In the genomic region with DNA sequence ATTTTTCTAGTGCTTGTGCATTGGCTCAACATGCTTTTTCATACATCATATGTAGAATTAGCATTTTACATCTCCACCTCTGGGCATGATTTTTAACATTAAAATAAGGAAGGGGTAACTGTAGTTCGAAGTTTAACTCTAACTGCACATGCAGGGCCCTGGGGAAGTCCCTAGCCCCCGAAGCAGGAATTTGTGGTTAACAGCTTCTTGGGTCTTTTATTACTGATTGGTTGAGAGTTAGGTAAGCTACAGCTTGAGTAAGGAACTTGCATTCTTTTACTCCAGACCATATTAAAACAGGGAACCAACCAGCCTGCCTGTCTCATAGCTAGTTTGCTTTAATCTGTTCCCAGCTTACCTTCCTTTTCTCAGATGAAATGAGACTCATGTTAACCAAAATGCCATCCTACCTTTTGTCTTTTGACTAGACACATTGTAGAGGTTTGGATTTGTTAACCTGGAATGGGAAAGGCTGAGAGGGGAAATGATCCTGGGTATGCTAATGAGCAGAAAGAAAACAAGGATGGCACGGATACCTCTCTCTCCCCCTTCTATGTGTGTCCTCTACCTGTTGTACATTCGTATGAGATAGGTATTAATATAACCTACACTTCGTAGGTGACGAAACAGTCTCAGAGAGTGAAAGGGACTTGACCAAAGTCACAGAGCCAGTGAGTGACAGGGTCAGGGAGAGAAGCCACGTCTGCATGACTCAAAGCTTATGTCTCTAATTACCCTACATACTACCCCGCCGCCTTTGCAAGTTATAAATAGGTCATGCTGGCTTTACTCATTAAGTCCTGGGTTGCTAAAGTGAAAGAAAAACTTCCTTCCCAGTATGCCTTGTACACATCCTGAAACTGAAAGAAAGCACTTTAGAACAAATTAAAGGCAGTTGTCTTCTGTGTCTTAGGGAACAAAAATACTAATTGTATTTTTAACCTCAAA, we compare ENCODE assay signal across 9 cellular contexts.
A peak's percentile ranks its signal among the peaks of the same experiment; 100 is the strongest.
DNase-seq lines count a peak whose midpoint lies in the region; ATAC-seq and TF ChIP-seq lines count a peak whose summit lies in the region.
"Had no signal": no experiment of that assay in that cellular context is flagged by ENCODE, and none has a peak within 500 bp of the region (broad histone marks: within the 10 kb centered on the region; RNA-seq: fewer than 3 reads in every experiment).

No MANE protein-coding gene starts in this region.

- peak overlapping the region; percentile 91 for H2AFZ ChIP-seq in OCI-LY1 (ENCODE audit: low read length)

- intact Hi-C loops in A673 (cut with micrococcal nuclease; ENCODE audit: unreplicated experiment), result no loop called here

- H3K4me1 ChIP-seq in OCI-LY1 (ENCODE audit: insufficient read depth, low read length, severe bottlenecking), result peaks cover 28% of the 10 kb centered on the region
- no peaks in the 10 kb centered on the region for H3K4me1 ChIP-seq in A673 (ENCODE audit: insufficient read depth, low read length, poor library complexity, severe bottlenecking)

- peak; percentile 15 to 55 for DNase-seq in activated naive CD4-positive, alpha-beta T cell treated with anti-CD3 and anti-CD28 coated beads, Interleukin-2, amount 50 U/mL, for 72 hours (ENCODE audit: low spot score in 2 of 2)
- peak; percentile 27 to 55 for DNase-seq in stimulated activated CD4-positive, alpha-beta T cell treated with anti-CD3 and anti-CD28 coated beads, Interleukin-2, amount 100 ng/mL, for 24 hours
- no peak for DNase-seq in SHP77 (lab: John Stamatoyannopoulos, UW)
- DNase-seq in SHP77 treated with DMSO at 0.1 percent for 48 hours (lab: John Stamatoyannopoulos, UW), result no peak
- DNase-seq in A673 (ENCODE audit: low spot score), result no peak

- no peaks in the 10 kb centered on the region for H3K36me3 Mint-ChIP-seq in activated naive CD4-positive, alpha-beta T cell treated with anti-CD3 and anti-CD28 coated beads, Interleukin-2, amount 50 U/mL, for 72 hours

- no peaks in the 10 kb centered on the region for H3F3A ChIP-seq in OCI-LY1 (ENCODE audit: insufficient read depth, low read length)

- ATAC-seq in GM18511 (IDR thresholded peaks at IDR 0.05; ENCODE audit: unreplicated experiment) (peak; percentile 91), HG02840 (IDR thresholded peaks at IDR 0.05; ENCODE audit: low FRiP score, unreplicated experiment) (peak; percentile 93)
- peak; percentile 98 to 99 for ATAC-seq in activated naive CD4-positive, alpha-beta T cell treated with anti-CD3 and anti-CD28 coated beads, Interleukin-2, amount 50 U/mL, for 72 hours
- ATAC-seq: K562 had no signal

- H3K27ac Mint-ChIP-seq in activated naive CD4-positive, alpha-beta T cell treated with anti-CD3 and anti-CD28 coated beads, Interleukin-2, amount 50 U/mL, for 72 hours, result peak overlapping the region; percentile 80 to 85

- no peaks in the 10 kb centered on the region for H3K79me2 ChIP-seq in OCI-LY1 (ENCODE audit: insufficient read depth, low read length)

- H4K20me1 ChIP-seq in OCI-LY1 (ENCODE audit: insufficient read depth, low read length), result no peaks in the 10 kb centered on the region

- peak overlapping the region; percentile 51 for H3K4me3 ChIP-seq in OCI-LY1 (ENCODE audit: low read depth, low read length, poor library complexity, severe bottlenecking)
- no peak overlapping the region for H3K4me3 ChIP-seq in A673 (ENCODE audit: low read depth, low read length, poor library complexity, severe bottlenecking)
- H3K4me3 ChIP-seq: K562 had no signal

- H3K9me3 ChIP-seq in OCI-LY1 (ENCODE audit: low read length) (no peaks in the 10 kb centered on the region), A673 (ENCODE audit: low read depth, low read length, poor library complexity, severe bottlenecking) (peaks cover 3% of the 10 kb centered on the region)

- CTCF ChIA-PET in A673 (lab: Charles Lee), result no interaction called here

- H3K4me2 ChIP-seq in OCI-LY1 (ENCODE audit: low read length), result peak overlapping the region; percentile 85

- H3K27ac ChIP-seq in OCI-LY1 (ENCODE audit: low read depth, low read length, poor library complexity, severe bottlenecking) (peak overlapping the region; percentile 96), A673 (ENCODE audit: low read depth, low read length, poor library complexity, severe bottlenecking) (no peak overlapping the region)

- H3K9me3 Mint-ChIP-seq in activated naive CD4-positive, alpha-beta T cell treated with anti-CD3 and anti-CD28 coated beads, Interleukin-2, amount 50 U/mL, for 72 hours, result no peaks in the 10 kb centered on the region

- no peaks in the 10 kb centered on the region for H3K27me3 ChIP-seq in OCI-LY1 (ENCODE audit: insufficient read depth, low read length)
- no peaks in the 10 kb centered on the region for H3K27me3 ChIP-seq in A673 (replicated peaks; ENCODE audit: insufficient read depth, low read depth, low read length, poor library complexity)

- BruUV-seq in A673 (replicated peaks; lab: Mats Ljungman, UMichigan), result no TSS peak

- TF ChIP-seq CTCF in OCI-LY1 (IDR thresholded peaks at IDR 0.05; ENCODE audit: low read length) (no peak), A673 (conservative IDR thresholded peaks at IDR 0.05; ENCODE audit: low read depth, low read length) (no peak)

- POLR2A ChIA-PET in A673 (lab: Charles Lee; ENCODE audit: low non-redundant PET), result no interaction called here

- H3K36me3 ChIP-seq in OCI-LY1 (ENCODE audit: insufficient read depth, low read length), result no peaks in the 10 kb centered on the region
- no peaks in the 10 kb centered on the region for H3K36me3 ChIP-seq in A673 (ENCODE audit: insufficient read depth, low read length, poor library complexity, severe bottlenecking)

- H3K9me2 ChIP-seq in OCI-LY1 (ENCODE audit: low read depth, low read length), result no peaks in the 10 kb centered on the region

- peak overlapping the region; percentile 65 for H3K9ac ChIP-seq in OCI-LY1 (ENCODE audit: low read length)

Comparison
In these comparisons a context has a peak if more than half of its experiments do, and no peak if none do; other contexts are left out.
1. DNase-seq: peak in activated naive CD4-positive, alpha-beta T cell treated with anti-CD3 and anti-CD28 coated beads, Interleukin-2, amount 50 U/mL, for 72 hours (2 of 2) and stimulated activated CD4-positive, alpha-beta T cell treated with anti-CD3 and anti-CD28 coated beads, Interleukin-2, amount 100 ng/mL, for 24 hours (2 of 2); none in SHP77 (0 of 2), SHP77 treated with DMSO at 0.1 percent for 48 hours (single experiment) and A673 (single experiment).
2. Peak in every context shown above with its lines, with median percentiles within 50 percentile points of each other: ATAC-seq.